2 cellular contexts compared by ENCODE assay signal in the genomic region with DNA sequence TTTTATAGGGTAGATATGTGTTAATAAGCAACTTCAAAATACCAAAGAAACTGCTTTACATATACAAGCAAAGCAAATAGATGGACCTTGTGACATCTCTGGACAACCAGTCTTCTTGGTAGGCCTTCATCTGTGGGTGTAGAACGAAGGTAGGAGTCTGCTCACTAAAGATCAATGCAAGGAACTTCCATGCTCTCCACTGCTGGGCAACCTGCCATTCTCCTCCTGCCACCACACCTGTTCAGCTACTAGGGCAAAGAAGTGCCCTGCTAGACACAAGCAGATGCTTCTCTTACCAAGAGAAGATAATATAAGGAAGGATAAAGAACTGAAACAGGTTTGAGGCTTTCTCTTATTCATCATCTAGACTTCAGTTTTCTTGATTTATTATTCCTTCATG.
TF ChIP-seq lines count a peak whose summit lies in the region.

No MANE protein-coding gene starts in this region.

TF ChIP-seq in IMR-90, 13 proteins besides CTCF, POLR2A, EP300 and RAD21:
- TF ChIP-seq, protein P1, sequence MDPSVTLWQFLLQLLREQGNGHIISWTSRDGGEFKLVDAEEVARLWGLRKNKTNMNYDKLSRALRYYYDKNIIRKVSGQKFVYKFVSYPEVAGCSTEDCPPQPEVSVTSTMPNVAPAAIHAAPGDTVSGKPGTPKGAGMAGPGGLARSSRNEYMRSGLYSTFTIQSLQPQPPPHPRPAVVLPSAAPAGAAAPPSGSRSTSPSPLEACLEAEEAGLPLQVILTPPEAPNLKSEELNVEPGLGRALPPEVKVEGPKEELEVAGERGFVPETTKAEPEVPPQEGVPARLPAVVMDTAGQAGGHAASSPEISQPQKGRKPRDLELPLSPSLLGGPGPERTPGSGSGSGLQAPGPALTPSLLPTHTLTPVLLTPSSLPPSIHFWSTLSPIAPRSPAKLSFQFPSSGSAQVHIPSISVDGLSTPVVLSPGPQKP (IDR thresholded peaks at IDR 0.05; ENCODE audit: borderline replicate concordance, low read depth, low read length): no peak
- TF ChIP-seq, protein P2, sequence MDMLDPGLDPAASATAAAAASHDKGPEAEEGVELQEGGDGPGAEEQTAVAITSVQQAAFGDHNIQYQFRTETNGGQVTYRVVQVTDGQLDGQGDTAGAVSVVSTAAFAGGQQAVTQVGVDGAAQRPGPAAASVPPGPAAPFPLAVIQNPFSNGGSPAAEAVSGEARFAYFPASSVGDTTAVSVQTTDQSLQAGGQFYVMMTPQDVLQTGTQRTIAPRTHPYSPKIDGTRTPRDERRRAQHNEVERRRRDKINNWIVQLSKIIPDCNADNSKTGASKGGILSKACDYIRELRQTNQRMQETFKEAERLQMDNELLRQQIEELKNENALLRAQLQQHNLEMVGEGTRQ (IDR thresholded peaks at IDR 0.05; ENCODE audit: low read depth, low read length): no peak
- TF ChIP-seq CHD1 (IDR thresholded peaks at IDR 0.05; ENCODE audit: low read depth, low read length): no peak
- no peak for TF ChIP-seq NFE2L2 (IDR thresholded peaks at IDR 0.05; ENCODE audit: low read depth, low read length)
- TF ChIP-seq FOS (IDR thresholded peaks at IDR 0.05; ENCODE audit: low read depth, low read length): no peak
- no peak for TF ChIP-seq RCOR1 (IDR thresholded peaks at IDR 0.05; ENCODE audit: insufficient replicate concordance, low read length)
- TF ChIP-seq MXI1 (IDR thresholded peaks at IDR 0.05; ENCODE audit: borderline replicate concordance, low read depth, low read length): no peak
- TF ChIP-seq MAZ (IDR thresholded peaks at IDR 0.05; ENCODE audit: borderline replicate concordance, low read depth, low read length): no peak
- TF ChIP-seq SMC3 (IDR thresholded peaks at IDR 0.05; ENCODE audit: low read depth, low read length): no peak
- TF ChIP-seq MAFK (IDR thresholded peaks at IDR 0.05; ENCODE audit: low read depth, low read length): no peak
TF ChIP-seq in IMR-90: peak in this region for 0.

TF ChIP-seq in GM12878, 131 proteins besides CTCF, POLR2A, EP300 and RAD21:
- TF ChIP-seq IRF4 (IDR thresholded peaks at IDR 0.05; ENCODE audit: low read depth, low read length): no peak
- TF ChIP-seq, protein P3, sequence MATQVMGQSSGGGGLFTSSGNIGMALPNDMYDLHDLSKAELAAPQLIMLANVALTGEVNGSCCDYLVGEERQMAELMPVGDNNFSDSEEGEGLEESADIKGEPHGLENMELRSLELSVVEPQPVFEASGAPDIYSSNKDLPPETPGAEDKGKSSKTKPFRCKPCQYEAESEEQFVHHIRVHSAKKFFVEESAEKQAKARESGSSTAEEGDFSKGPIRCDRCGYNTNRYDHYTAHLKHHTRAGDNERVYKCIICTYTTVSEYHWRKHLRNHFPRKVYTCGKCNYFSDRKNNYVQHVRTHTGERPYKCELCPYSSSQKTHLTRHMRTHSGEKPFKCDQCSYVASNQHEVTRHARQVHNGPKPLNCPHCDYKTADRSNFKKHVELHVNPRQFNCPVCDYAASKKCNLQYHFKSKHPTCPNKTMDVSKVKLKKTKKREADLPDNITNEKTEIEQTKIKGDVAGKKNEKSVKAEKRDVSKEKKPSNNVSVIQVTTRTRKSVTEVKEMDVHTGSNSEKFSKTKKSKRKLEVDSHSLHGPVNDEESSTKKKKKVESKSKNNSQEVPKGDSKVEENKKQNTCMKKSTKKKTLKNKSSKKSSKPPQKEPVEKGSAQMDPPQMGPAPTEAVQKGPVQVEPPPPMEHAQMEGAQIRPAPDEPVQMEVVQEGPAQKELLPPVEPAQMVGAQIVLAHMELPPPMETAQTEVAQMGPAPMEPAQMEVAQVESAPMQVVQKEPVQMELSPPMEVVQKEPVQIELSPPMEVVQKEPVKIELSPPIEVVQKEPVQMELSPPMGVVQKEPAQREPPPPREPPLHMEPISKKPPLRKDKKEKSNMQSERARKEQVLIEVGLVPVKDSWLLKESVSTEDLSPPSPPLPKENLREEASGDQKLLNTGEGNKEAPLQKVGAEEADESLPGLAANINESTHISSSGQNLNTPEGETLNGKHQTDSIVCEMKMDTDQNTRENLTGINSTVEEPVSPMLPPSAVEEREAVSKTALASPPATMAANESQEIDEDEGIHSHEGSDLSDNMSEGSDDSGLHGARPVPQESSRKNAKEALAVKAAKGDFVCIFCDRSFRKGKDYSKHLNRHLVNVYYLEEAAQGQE (IDR thresholded peaks at IDR 0.05; ENCODE audit: low read depth, low read length): no peak
- TF ChIP-seq LARP7 (IDR thresholded peaks at IDR 0.05): no peak
- TF ChIP-seq RBBP5 (conservative IDR thresholded peaks at IDR 0.05): no peak
- TF ChIP-seq, protein P4, sequence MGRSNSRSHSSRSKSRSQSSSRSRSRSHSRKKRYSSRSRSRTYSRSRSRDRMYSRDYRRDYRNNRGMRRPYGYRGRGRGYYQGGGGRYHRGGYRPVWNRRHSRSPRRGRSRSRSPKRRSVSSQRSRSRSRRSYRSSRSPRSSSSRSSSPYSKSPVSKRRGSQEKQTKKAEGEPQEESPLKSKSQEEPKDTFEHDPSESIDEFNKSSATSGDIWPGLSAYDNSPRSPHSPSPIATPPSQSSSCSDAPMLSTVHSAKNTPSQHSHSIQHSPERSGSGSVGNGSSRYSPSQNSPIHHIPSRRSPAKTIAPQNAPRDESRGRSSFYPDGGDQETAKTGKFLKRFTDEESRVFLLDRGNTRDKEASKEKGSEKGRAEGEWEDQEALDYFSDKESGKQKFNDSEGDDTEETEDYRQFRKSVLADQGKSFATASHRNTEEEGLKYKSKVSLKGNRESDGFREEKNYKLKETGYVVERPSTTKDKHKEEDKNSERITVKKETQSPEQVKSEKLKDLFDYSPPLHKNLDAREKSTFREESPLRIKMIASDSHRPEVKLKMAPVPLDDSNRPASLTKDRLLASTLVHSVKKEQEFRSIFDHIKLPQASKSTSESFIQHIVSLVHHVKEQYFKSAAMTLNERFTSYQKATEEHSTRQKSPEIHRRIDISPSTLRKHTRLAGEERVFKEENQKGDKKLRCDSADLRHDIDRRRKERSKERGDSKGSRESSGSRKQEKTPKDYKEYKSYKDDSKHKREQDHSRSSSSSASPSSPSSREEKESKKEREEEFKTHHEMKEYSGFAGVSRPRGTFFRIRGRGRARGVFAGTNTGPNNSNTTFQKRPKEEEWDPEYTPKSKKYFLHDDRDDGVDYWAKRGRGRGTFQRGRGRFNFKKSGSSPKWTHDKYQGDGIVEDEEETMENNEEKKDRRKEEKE (IDR thresholded peaks at IDR 0.05): no peak
- no peak for TF ChIP-seq MTA3 (IDR thresholded peaks at IDR 0.05; ENCODE audit: borderline replicate concordance, low read length)
- TF ChIP-seq, protein P5, sequence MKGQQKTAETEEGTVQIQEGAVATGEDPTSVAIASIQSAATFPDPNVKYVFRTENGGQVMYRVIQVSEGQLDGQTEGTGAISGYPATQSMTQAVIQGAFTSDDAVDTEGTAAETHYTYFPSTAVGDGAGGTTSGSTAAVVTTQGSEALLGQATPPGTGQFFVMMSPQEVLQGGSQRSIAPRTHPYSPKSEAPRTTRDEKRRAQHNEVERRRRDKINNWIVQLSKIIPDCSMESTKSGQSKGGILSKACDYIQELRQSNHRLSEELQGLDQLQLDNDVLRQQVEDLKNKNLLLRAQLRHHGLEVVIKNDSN (IDR thresholded peaks at IDR 0.05; ENCODE audit: borderline replicate concordance, extremely low read length, insufficient read depth, low read depth, low read length): no peak
- TF ChIP-seq, protein P6, sequence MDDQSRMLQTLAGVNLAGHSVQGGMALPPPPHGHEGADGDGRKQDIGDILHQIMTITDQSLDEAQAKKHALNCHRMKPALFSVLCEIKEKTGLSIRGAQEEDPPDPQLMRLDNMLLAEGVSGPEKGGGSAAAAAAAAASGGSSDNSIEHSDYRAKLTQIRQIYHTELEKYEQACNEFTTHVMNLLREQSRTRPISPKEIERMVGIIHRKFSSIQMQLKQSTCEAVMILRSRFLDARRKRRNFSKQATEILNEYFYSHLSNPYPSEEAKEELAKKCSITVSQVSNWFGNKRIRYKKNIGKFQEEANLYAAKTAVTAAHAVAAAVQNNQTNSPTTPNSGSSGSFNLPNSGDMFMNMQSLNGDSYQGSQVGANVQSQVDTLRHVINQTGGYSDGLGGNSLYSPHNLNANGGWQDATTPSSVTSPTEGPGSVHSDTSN (IDR thresholded peaks at IDR 0.05; ENCODE audit: insufficient replicate concordance, low read depth, low read length): no peak
- TF ChIP-seq NR2C1 (IDR thresholded peaks at IDR 0.05): no peak
TF ChIP-seq in GM12878: peak in this region for 0.
